ENCODE assay signal across 2 cellular contexts in genomic region chrX:25028726-25029125, GRCh38.
TF ChIP-seq lines count a peak whose summit lies in the region.

No MANE protein-coding gene starts in this region.

TF ChIP-seq in HCT116, 20 proteins besides CTCF, POLR2A, EP300 and RAD21 (continued from another document):
- peak; percentile 46; the same call in 1 of the 2 replicates for TF ChIP-seq FOSL1 (IDR thresholded peaks at IDR 0.05; ENCODE audit: low read depth)

TF ChIP-seq in GM23338, 12 proteins besides CTCF, POLR2A, EP300 and RAD21 (continued from another document):
- TF ChIP-seq POLR2AphosphoS5 (IDR thresholded peaks at IDR 0.05; ENCODE audit: low read depth) (no peak), CREB1 (CRISPR knock-in tag; IDR thresholded peaks at IDR 0.05; ENCODE audit: low read depth) (no peak), ETS1 (IDR thresholded peaks at IDR 0.05) (no peak), ZNF114 (CRISPR knock-in tag; IDR thresholded peaks at IDR 0.05) (no peak), EZH2 (IDR thresholded peaks at IDR 0.05; ENCODE audit: low read depth, unreplicated experiment) (no peak), ZNF462 (CRISPR knock-in tag; IDR thresholded peaks at IDR 0.05) (no peak), NANOG (IDR thresholded peaks at IDR 0.05; ENCODE audit: borderline replicate concordance) (no peak), REST (IDR thresholded peaks at IDR 0.05; ENCODE audit: unreplicated experiment) (no peak)
TF ChIP-seq in GM23338: peak in this region for 0.
